11 cellular contexts compared by ENCODE assay signal in genomic region chr20:24998121-24998520, GRCh38. TPM values are rescaled to one million over a fixed set of nuclear protein-coding genes. Genes with fewer than 3 reads are reported as not detected.
"Had no signal": no experiment of that assay in that cellular context is flagged by ENCODE, and none has a peak within 500 bp of the region (broad histone marks: within the 10 kb centered on the region; RNA-seq: fewer than 3 reads in every experiment).

No MANE protein-coding gene starts in this region.

- DNase-seq: activated CD4-positive, alpha-beta memory T cell treated with anti-CD3 and anti-CD28 coated beads, Interleukin-2, amount 10 ng/mL, durations not matched to agents 7 days and 5 days; activated naive CD4-positive, alpha-beta T cell treated with anti-CD3 and anti-CD28 coated beads for 36 hours; effector CD4-positive, alpha-beta T cell; mesenchymal stem cell; substantia nigra had no signal

- H3K27me3 ChIP-seq: upper lobe of left lung had no signal

- H3K27ac ChIP-seq: upper lobe of left lung had no signal

- H3K36me3 ChIP-seq: upper lobe of left lung had no signal

- H3K4me3 ChIP-seq: upper lobe of left lung had no signal

- H3K9me3 ChIP-seq: upper lobe of left lung had no signal

- ATAC-seq: stimulated activated memory B cell treated with anti-CD40 and anti-IgM and Interleukin-4, amounts not matched to agents 10 μg/mL and 1 μg/mL and 100 μg/mL, for 72 hours had no signal

RNA-seq across cellular contexts. Expression of gene CST7, which starts 49.1 kb away (rescaled TPM):
- total RNA-seq: glomerular endothelial cell, neural crest cell, osteocyte, renal cortical epithelial cell had no signal
